ENCODE assay signal across 1 cellular context in genomic region chr5:18534119-18534518, GRCh38.
TF ChIP-seq lines count a peak whose summit lies in the region.

No MANE protein-coding gene starts in this region.

TF ChIP-seq in HepG2, 621 proteins besides CTCF, POLR2A, EP300 and RAD21:
- TF ChIP-seq ZNF512B (CRISPR knock-in tag; IDR thresholded peaks at IDR 0.05; ENCODE audit: borderline replicate concordance) (no peak), PAF1 (CRISPR knock-in tag; IDR thresholded peaks at IDR 0.05) (no peak), NBN (conservative IDR thresholded peaks at IDR 0.05) (no peak), ATF7-NPFF (CRISPR knock-in tag; IDR thresholded peaks at IDR 0.05; ENCODE audit: low read depth) (no peak), KAT8 (CRISPR knock-in tag; IDR thresholded peaks at IDR 0.05) (no peak), CREM (IDR thresholded peaks at IDR 0.05) (no peak), CREM (CRISPR knock-in tag; IDR thresholded peaks at IDR 0.05) (no peak), RBAK (CRISPR knock-in tag; IDR thresholded peaks at IDR 0.05) (no peak), ZNF891 (CRISPR knock-in tag; IDR thresholded peaks at IDR 0.05) (no peak), MTF1 (CRISPR knock-in tag; IDR thresholded peaks at IDR 0.05) (no peak), ZEB1 (IDR thresholded peaks at IDR 0.05; ENCODE audit: insufficient replicate concordance, low read depth) (no peak)
